ENCODE assay signal across 2 cellular contexts in genomic region chr7:101662447-101662998, GRCh38.
TF ChIP-seq lines count a peak whose summit lies in the region.

No MANE protein-coding gene starts in this region.

TF ChIP-seq in HepG2, 621 proteins besides CTCF, POLR2A, EP300 and RAD21:
- TF ChIP-seq MAFF (IDR thresholded peaks at IDR 0.05; ENCODE audit: low read depth, low read length) = peak; percentile 83
- TF ChIP-seq MAFK (conservative IDR thresholded peaks at IDR 0.05 in 1 of 2, IDR thresholded peaks at IDR 0.05 in 1 of 2; ENCODE audit: low read length in 2 of 2) = peak; percentile 68 to 81
- no peak for TF ChIP-seq ZNF124 (CRISPR knock-in tag; IDR thresholded peaks at IDR 0.05)

TF ChIP-seq in IMR-90, 13 proteins besides CTCF, POLR2A, EP300 and RAD21:
- no peak for TF ChIP-seq CEBPB (IDR thresholded peaks at IDR 0.05; ENCODE audit: low read depth, low read length)
- TF ChIP-seq BHLHE40 (IDR thresholded peaks at IDR 0.05; ENCODE audit: low read depth, low read length) = no peak
- no peak for TF ChIP-seq USF2 (IDR thresholded peaks at IDR 0.05; ENCODE audit: low read depth, low read length)
- TF ChIP-seq MAFK (IDR thresholded peaks at IDR 0.05; ENCODE audit: low read depth, low read length) = peak; percentile 56
